Comparison of ENCODE assay signal across 7 cellular contexts in genomic region chr12:4908694-4909396, GRCh38. TPM values are rescaled to one million over a fixed set of nuclear protein-coding genes. Genes with fewer than 3 reads are reported as not detected.
DNase-seq lines count a peak whose midpoint lies in the region; ATAC-seq and TF ChIP-seq lines count a peak whose summit lies in the region.

No MANE protein-coding gene starts in this region.

- peaks cover 8% of the 10 kb centered on the region for H3K36me3 Mint-ChIP-seq in chondrocyte (ENCODE audit: low read depth)

- H3K4me3 Mint-ChIP-seq in chondrocyte (ENCODE audit: unreplicated experiment) = peak overlapping the region; percentile 75

- peak; percentile 44 for TF ChIP-seq CTCF in chondrocyte (IDR thresholded peaks at IDR 0.05)

- peaks cover 4% of the 10 kb centered on the region for H3K9me3 Mint-ChIP-seq in chondrocyte (ENCODE audit: low read depth)

- peaks cover 19% of the 10 kb centered on the region for H3K4me1 Mint-ChIP-seq in chondrocyte (ENCODE audit: low read depth)

- H3K27ac Mint-ChIP-seq in chondrocyte (ENCODE audit: unreplicated experiment) = no peak overlapping the region

- peaks cover 45% of the 10 kb centered on the region for H3K27me3 Mint-ChIP-seq in chondrocyte (ENCODE audit: low read depth)

- ATAC-seq in GM21360 (IDR thresholded peaks at IDR 0.05; ENCODE audit: unreplicated experiment) (peak; percentile 48), GM21526 (IDR thresholded peaks at IDR 0.05; ENCODE audit: low FRiP score, unreplicated experiment) (no peak)

- DNase-seq in NCI-H2196 treated with DMSO at 0.1 percent for 48 hours (lab: John Stamatoyannopoulos, UW; ENCODE audit: unreplicated experiment) (peak; percentile 10), chondrocyte (ENCODE audit: low spot score) (no peak), pons (ENCODE audit: low spot score) (peak; percentile 6), GM19240 (ENCODE audit: insufficient read length, low spot score) (no peak), NCI-H526 treated with DMSO at 0.1 percent for 48 hours (lab: John Stamatoyannopoulos, UW) (no peak)

RNA-seq across cellular contexts. Expression of gene KCNA1, which starts 0.9 kb away (rescaled TPM):
- total RNA-seq in chondrocyte = 0.45 to 0.64 TPM (median 0.63 TPM) in 3 replicates

Comparison
In these comparisons a context has a peak if more than half of its experiments do, and no peak if none do; other contexts are left out.
1. DNase-seq: peak in NCI-H2196 treated with DMSO at 0.1 percent for 48 hours (single experiment) and pons (single experiment); none in chondrocyte (single experiment), GM19240 (single experiment) and NCI-H526 treated with DMSO at 0.1 percent for 48 hours (single experiment).